ENCODE assay signal across 1 cellular context in genomic region chr14:101074124-101075024, GRCh38.
TF ChIP-seq lines count a peak whose summit lies in the region.

No MANE protein-coding gene starts in this region.

TF ChIP-seq in HepG2, 621 proteins besides CTCF, POLR2A, EP300 and RAD21 (continued from another document):
- TF ChIP-seq GPBP1L1 (CRISPR knock-in tag; IDR thresholded peaks at IDR 0.05) = no peak
- no peak for TF ChIP-seq ZNF883 (CRISPR knock-in tag; IDR thresholded peaks at IDR 0.05; ENCODE audit: not compliant biosample characterization)
- TF ChIP-seq, protein P1, sequence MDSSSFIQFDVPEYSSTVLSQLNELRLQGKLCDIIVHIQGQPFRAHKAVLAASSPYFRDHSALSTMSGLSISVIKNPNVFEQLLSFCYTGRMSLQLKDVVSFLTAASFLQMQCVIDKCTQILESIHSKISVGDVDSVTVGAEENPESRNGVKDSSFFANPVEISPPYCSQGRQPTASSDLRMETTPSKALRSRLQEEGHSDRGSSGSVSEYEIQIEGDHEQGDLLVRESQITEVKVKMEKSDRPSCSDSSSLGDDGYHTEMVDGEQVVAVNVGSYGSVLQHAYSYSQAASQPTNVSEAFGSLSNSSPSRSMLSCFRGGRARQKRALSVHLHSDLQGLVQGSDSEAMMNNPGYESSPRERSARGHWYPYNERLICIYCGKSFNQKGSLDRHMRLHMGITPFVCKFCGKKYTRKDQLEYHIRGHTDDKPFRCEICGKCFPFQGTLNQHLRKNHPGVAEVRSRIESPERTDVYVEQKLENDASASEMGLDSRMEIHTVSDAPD (CRISPR knock-in tag; IDR thresholded peaks at IDR 0.05) = no peak
- TF ChIP-seq, protein P2, sequence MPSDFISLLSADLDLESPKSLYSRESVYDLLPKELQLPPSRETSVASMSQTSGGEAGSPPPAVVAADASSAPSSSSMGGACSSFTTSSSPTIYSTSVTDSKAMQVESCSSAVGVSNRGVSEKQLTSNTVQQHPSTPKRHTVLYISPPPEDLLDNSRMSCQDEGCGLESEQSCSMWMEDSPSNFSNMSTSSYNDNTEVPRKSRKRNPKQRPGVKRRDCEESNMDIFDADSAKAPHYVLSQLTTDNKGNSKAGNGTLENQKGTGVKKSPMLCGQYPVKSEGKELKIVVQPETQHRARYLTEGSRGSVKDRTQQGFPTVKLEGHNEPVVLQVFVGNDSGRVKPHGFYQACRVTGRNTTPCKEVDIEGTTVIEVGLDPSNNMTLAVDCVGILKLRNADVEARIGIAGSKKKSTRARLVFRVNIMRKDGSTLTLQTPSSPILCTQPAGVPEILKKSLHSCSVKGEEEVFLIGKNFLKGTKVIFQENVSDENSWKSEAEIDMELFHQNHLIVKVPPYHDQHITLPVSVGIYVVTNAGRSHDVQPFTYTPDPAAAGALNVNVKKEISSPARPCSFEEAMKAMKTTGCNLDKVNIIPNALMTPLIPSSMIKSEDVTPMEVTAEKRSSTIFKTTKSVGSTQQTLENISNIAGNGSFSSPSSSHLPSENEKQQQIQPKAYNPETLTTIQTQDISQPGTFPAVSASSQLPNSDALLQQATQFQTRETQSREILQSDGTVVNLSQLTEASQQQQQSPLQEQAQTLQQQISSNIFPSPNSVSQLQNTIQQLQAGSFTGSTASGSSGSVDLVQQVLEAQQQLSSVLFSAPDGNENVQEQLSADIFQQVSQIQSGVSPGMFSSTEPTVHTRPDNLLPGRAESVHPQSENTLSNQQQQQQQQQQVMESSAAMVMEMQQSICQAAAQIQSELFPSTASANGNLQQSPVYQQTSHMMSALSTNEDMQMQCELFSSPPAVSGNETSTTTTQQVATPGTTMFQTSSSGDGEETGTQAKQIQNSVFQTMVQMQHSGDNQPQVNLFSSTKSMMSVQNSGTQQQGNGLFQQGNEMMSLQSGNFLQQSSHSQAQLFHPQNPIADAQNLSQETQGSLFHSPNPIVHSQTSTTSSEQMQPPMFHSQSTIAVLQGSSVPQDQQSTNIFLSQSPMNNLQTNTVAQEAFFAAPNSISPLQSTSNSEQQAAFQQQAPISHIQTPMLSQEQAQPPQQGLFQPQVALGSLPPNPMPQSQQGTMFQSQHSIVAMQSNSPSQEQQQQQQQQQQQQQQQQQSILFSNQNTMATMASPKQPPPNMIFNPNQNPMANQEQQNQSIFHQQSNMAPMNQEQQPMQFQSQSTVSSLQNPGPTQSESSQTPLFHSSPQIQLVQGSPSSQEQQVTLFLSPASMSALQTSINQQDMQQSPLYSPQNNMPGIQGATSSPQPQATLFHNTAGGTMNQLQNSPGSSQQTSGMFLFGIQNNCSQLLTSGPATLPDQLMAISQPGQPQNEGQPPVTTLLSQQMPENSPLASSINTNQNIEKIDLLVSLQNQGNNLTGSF (CRISPR knock-in tag; IDR thresholded peaks at IDR 0.05) = no peak
- no peak for TF ChIP-seq GMEB2 (CRISPR knock-in tag; IDR thresholded peaks at IDR 0.05; ENCODE audit: low read depth)
- TF ChIP-seq ZNF136 (CRISPR knock-in tag; IDR thresholded peaks at IDR 0.05; ENCODE audit: low read depth) = no peak
- TF ChIP-seq KAT7 (CRISPR knock-in tag; IDR thresholded peaks at IDR 0.05; ENCODE audit: borderline replicate concordance) = no peak
- TF ChIP-seq, protein P3, sequence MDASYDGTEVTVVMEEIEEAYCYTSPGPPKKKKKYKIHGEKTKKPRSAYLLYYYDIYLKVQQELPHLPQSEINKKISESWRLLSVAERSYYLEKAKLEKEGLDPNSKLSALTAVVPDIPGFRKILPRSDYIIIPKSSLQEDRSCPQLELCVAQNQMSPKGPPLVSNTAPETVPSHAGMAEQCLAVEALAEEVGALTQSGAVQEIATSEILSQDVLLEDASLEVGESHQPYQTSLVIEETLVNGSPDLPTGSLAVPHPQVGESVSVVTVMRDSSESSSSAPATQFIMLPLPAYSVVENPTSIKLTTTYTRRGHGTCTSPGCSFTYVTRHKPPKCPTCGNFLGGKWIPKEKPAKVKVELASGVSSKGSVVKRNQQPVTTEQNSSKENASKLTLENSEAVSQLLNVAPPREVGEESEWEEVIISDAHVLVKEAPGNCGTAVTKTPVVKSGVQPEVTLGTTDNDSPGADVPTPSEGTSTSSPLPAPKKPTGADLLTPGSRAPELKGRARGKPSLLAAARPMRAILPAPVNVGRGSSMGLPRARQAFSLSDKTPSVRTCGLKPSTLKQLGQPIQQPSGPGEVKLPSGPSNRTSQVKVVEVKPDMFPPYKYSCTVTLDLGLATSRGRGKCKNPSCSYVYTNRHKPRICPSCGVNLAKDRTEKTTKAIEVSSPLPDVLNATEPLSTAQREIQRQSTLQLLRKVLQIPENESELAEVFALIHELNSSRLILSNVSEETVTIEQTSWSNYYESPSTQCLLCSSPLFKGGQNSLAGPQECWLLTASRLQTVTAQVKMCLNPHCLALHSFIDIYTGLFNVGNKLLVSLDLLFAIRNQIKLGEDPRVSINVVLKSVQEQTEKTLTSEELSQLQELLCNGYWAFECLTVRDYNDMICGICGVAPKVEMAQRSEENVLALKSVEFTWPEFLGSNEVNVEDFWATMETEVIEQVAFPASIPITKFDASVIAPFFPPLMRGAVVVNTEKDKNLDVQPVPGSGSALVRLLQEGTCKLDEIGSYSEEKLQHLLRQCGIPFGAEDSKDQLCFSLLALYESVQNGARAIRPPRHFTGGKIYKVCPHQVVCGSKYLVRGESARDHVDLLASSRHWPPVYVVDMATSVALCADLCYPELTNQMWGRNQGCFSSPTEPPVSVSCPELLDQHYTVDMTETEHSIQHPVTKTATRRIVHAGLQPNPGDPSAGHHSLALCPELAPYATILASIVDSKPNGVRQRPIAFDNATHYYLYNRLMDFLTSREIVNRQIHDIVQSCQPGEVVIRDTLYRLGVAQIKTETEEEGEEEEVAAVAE (CRISPR knock-in tag; IDR thresholded peaks at IDR 0.05; ENCODE audit: borderline replicate concordance) = no peak
- no peak for TF ChIP-seq NFIB (CRISPR knock-in tag; IDR thresholded peaks at IDR 0.05; ENCODE audit: borderline replicate concordance)
- TF ChIP-seq, protein P4, sequence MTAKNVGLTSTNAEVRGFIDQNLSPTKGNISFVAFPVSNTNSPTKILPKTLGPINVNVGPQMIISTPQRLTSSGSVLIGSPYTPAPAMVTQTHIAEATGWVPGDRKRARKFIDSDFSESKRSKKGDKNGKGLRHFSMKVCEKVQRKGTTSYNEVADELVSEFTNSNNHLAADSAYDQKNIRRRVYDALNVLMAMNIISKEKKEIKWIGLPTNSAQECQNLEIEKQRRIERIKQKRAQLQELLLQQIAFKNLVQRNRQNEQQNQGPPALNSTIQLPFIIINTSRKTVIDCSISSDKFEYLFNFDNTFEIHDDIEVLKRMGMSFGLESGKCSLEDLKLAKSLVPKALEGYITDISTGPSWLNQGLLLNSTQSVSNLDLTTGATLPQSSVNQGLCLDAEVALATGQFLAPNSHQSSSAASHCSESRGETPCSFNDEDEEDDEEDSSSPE (CRISPR knock-in tag; IDR thresholded peaks at IDR 0.05) = no peak
- TF ChIP-seq NR2F1 (CRISPR knock-in tag; IDR thresholded peaks at IDR 0.05) = no peak
